ENCODE assay signal across 23 cellular contexts in genomic region chr4:6945052-6945409, GRCh38. TPM values are rescaled to one million over a fixed set of nuclear protein-coding genes. Genes with fewer than 3 reads are reported as not detected.
DNase-seq lines count a peak whose midpoint lies in the region; ATAC-seq, FAIRE-seq and TF ChIP-seq lines count a peak whose summit lies in the region.
"Had no signal": no experiment of that assay in that cellular context is flagged by ENCODE, and none has a peak within 500 bp of the region (broad histone marks: within the 10 kb centered on the region; RNA-seq: fewer than 3 reads in every experiment).

No MANE protein-coding gene starts in this region.

- DNase-seq in CD4-positive, CD25-positive, alpha-beta regulatory T cell: no peak
- peak; percentile 81 for DNase-seq in H7
- DNase-seq in nephron progenitor cell: no peak
- DNase-seq in stimulated activated naive CD4-positive, alpha-beta T cell treated with Interleukin-2 at 50 U/mL for 16 hours (lab: John Stamatoyannopoulos, UW): no peak
- no peak for DNase-seq in D721Med (ENCODE audit: insufficient read length, low spot score)
- DNase-seq in effector CD8-positive, alpha-beta T cell (lab: John Stamatoyannopoulos, UW): no peak
- DNase-seq in NCI-H1417 (lab: John Stamatoyannopoulos, UW): no peak
- DNase-seq: activated CD4-positive, CD25-positive, alpha-beta regulatory T cell treated with anti-CD3 and anti-CD28 coated beads, Interleukin-2, amount 50 U/mL, for 72 hours; activated naive CD8-positive, alpha-beta T cell treated with anti-CD3 and anti-CD28 coated beads for 36 hours; brain microvascular endothelial cell; DMS 273 treated with DMSO at 0.1 percent for 48 hours; dorsolateral prefrontal cortex; heart right ventricle; NCI-H526 treated with DMSO at 0.1 percent for 48 hours; nucleus accumbens; stimulated activated CD4-positive, alpha-beta T cell treated with anti-CD3 and anti-CD28 coated beads, Interleukin-2, amount 100 ng/mL, for 24 hours; T-helper 9 cell had no signal

- H3K4me1 ChIP-seq in CD4-positive, CD25-positive, alpha-beta regulatory T cell (ENCODE audit: control insufficient read depth, insufficient read depth, low read length, poor library complexity, severe bottlenecking): peaks cover 67% of the 10 kb centered on the region
- H3K4me1 ChIP-seq in duodenal mucosa (ENCODE audit: control insufficient read depth in 1 of 2, insufficient read depth in 2 of 2, low read length in 2 of 2): peaks cover 56 to 59% of the 10 kb centered on the region in 2 donors

- H3K27ac ChIP-seq in CD4-positive, CD25-positive, alpha-beta regulatory T cell (ENCODE audit: insufficient read depth, low read length, poor library complexity, severe bottlenecking): peak overlapping the region; percentile 73
- H3K27ac ChIP-seq in duodenal mucosa (ENCODE audit: low read depth, low read length): peak overlapping the region; percentile 42
- H3K27ac ChIP-seq: brain microvascular endothelial cell, SJSA1, thoracic aorta had no signal

- TF ChIP-seq CTCF in nephron progenitor cell (IDR thresholded peaks at IDR 0.05): no peak
- TF ChIP-seq CTCF in D721Med (IDR thresholded peaks at IDR 0.05; ENCODE audit: insufficient read depth, missing control alignments): no peak

- ATAC-seq in CD4-positive, CD25-positive, alpha-beta regulatory T cell (ENCODE audit: low read depth in 2 of 2): no peak
- ATAC-seq: sciatic nerve had no signal

- no peak overlapping the region for H3K4me3 ChIP-seq in CD4-positive, CD25-positive, alpha-beta regulatory T cell (ENCODE audit: low read depth, low read length)
- H3K4me3 ChIP-seq in H7 (ENCODE audit: insufficient read depth, low read depth, low read length) (no peak overlapping the region), duodenal mucosa (ENCODE audit: low read depth in 1 of 2, low read length in 2 of 2) (no peak overlapping the region)
- H3K4me3 ChIP-seq: heart right ventricle, SJSA1, thoracic aorta had no signal

- peak overlapping the region; percentile 51 to 62 for H3K9ac ChIP-seq in duodenal mucosa (ENCODE audit: low read depth in 1 of 2, low read length in 2 of 2)

- no peaks in the 10 kb centered on the region for H3K27me3 ChIP-seq in CD4-positive, CD25-positive, alpha-beta regulatory T cell (ENCODE audit: control insufficient read depth, insufficient read depth, low read length)
- H3K27me3 ChIP-seq in H7 (ENCODE audit: control insufficient read depth, insufficient read depth, low read length): no peaks in the 10 kb centered on the region
- H3K27me3 ChIP-seq in duodenal mucosa (ENCODE audit: control insufficient read depth in 1 of 2, insufficient read depth in 2 of 2, low read length in 2 of 2): no peaks in the 10 kb centered on the region
- H3K27me3 ChIP-seq: brain microvascular endothelial cell, dorsolateral prefrontal cortex, heart right ventricle, SJSA1 had no signal

- FAIRE-seq in D721Med (lab: Jason Lieb, UNC): no peak
- FAIRE-seq: GM12892 had no signal

- H3K27me3 Mint-ChIP-seq in CD4-positive, CD25-positive, alpha-beta regulatory T cell: no peaks in the 10 kb centered on the region
- H3K27me3 Mint-ChIP-seq in nephron progenitor cell (ENCODE audit: low read depth, poor library complexity): peaks cover 5% of the 10 kb centered on the region
- H3K27me3 Mint-ChIP-seq: activated naive CD8-positive, alpha-beta T cell treated with anti-CD3 and anti-CD28 coated beads for 36 hours; IgD-negative memory B cell had no signal

- peaks cover 4% of the 10 kb centered on the region for H3K36me3 ChIP-seq in CD4-positive, CD25-positive, alpha-beta regulatory T cell (ENCODE audit: control insufficient read depth, insufficient read depth, low read length)
- H3K36me3 ChIP-seq in H7 (replicated peaks; ENCODE audit: control insufficient read depth, insufficient read depth, low read length) (no peaks in the 10 kb centered on the region), duodenal mucosa (ENCODE audit: control insufficient read depth in 1 of 2, insufficient read depth in 2 of 2, low read length in 2 of 2) (no peaks in the 10 kb centered on the region)
- H3K36me3 ChIP-seq: brain microvascular endothelial cell, heart right ventricle, SJSA1, thoracic aorta had no signal

- H3K9me3 Mint-ChIP-seq in CD4-positive, CD25-positive, alpha-beta regulatory T cell: no peaks in the 10 kb centered on the region
- peaks cover 5% of the 10 kb centered on the region for H3K9me3 Mint-ChIP-seq in nephron progenitor cell
- H3K9me3 Mint-ChIP-seq: activated naive CD8-positive, alpha-beta T cell treated with anti-CD3 and anti-CD28 coated beads for 36 hours; IgD-negative memory B cell had no signal

- H3K36me3 Mint-ChIP-seq in CD4-positive, CD25-positive, alpha-beta regulatory T cell: peaks cover 9% of the 10 kb centered on the region
- H3K36me3 Mint-ChIP-seq in nephron progenitor cell (ENCODE audit: low read depth): peaks cover 7% of the 10 kb centered on the region

- peak overlapping the region; percentile 92 to 97 (median 92) for H3K27ac Mint-ChIP-seq in CD4-positive, CD25-positive, alpha-beta regulatory T cell
- peak overlapping the region; percentile 87 for H3K27ac Mint-ChIP-seq in nephron progenitor cell
- H3K27ac Mint-ChIP-seq: activated naive CD8-positive, alpha-beta T cell treated with anti-CD3 and anti-CD28 coated beads for 36 hours had no signal

- H3K4me1 Mint-ChIP-seq in CD4-positive, CD25-positive, alpha-beta regulatory T cell: peaks cover 24 to 81% (median 52%) of the 10 kb centered on the region in 4 donors
- peaks cover 62% of the 10 kb centered on the region for H3K4me1 Mint-ChIP-seq in nephron progenitor cell

- H3K4me3 Mint-ChIP-seq in CD4-positive, CD25-positive, alpha-beta regulatory T cell: peak overlapping the region in 3 of 4 donors; percentile 21 to 43 (median 41)
- H3K4me3 Mint-ChIP-seq in nephron progenitor cell: no peak overlapping the region
- H3K4me3 Mint-ChIP-seq: activated naive CD8-positive, alpha-beta T cell treated with anti-CD3 and anti-CD28 coated beads for 36 hours; IgD-negative memory B cell had no signal

- H3K9me3 ChIP-seq in CD4-positive, CD25-positive, alpha-beta regulatory T cell (ENCODE audit: control insufficient read depth in 2 of 2, low read length in 2 of 2): no peaks in the 10 kb centered on the region
- no peaks in the 10 kb centered on the region for H3K9me3 ChIP-seq in duodenal mucosa (ENCODE audit: control insufficient read depth in 1 of 2, low read length in 2 of 2)
- H3K9me3 ChIP-seq: heart right ventricle, SJSA1, thoracic aorta had no signal

RNA-seq across cellular contexts. Expression of gene TBC1D14, which starts 35.4 kb away (rescaled TPM):
- 67.7 TPM for total RNA-seq in CD4-positive, CD25-positive, alpha-beta regulatory T cell
- polyA plus RNA-seq in CD4-positive, CD25-positive, alpha-beta regulatory T cell: 10 to 100 TPM; 46.6 to 63.0 (median 52.0) TPM
- 55.8 and 58.3 TPM in 2 replicates for total RNA-seq in H7 (2014; rRNA removed; shearing (Covaris generic))
